10 cellular contexts compared by ENCODE assay signal in genomic region chr2:134943540-134943939, GRCh38. TPM values are rescaled to one million over a fixed set of nuclear protein-coding genes. Genes with fewer than 3 reads are reported as not detected.
A peak's percentile ranks its signal among the peaks of the same experiment; 100 is the strongest.
DNase-seq lines count a peak whose midpoint lies in the region; ATAC-seq, FAIRE-seq and TF ChIP-seq lines count a peak whose summit lies in the region.
"Had no signal": no experiment of that assay in that cellular context is flagged by ENCODE, and none has a peak within 500 bp of the region (broad histone marks: within the 10 kb centered on the region; RNA-seq: fewer than 3 reads in every experiment).

No MANE protein-coding gene starts in this region.

- DNase-seq in GF-D8 (lab: John Stamatoyannopoulos, UW) (peak; percentile 11), SIG-M5 (lab: John Stamatoyannopoulos, UW) (peak; percentile 44), frontal cortex (ENCODE audit: low spot score in 2 of 2) (no peak), adrenal gland (no peak), HUDEP-2 (lab: John Stamatoyannopoulos, UW; ENCODE audit: unreplicated experiment in 76 of 76) (no peak), D721Med (ENCODE audit: insufficient read length, low spot score) (no peak)
- DNase-seq: C1 segment of cervical spinal cord, midbrain had no signal

- H3K27ac ChIP-seq in adrenal gland, result no peak overlapping the region

- TF ChIP-seq POLR2A in adrenal gland (IDR thresholded peaks at IDR 0.05), result no peak

- TF ChIP-seq CTCF in adrenal gland (IDR thresholded peaks at IDR 0.05), result no peak
- TF ChIP-seq CTCF in D721Med (IDR thresholded peaks at IDR 0.05; ENCODE audit: insufficient read depth, missing control alignments), result no peak

- intact Hi-C loops in adrenal gland (cut with DNase I), result no loop called here

- H3K27me3 ChIP-seq in adrenal gland, result no peaks in the 10 kb centered on the region

- FAIRE-seq in frontal cortex (lab: Jason Lieb, UNC) (no peak), D721Med (lab: Jason Lieb, UNC) (no peak)

- no peak overlapping the region for H3K4me3 ChIP-seq in adrenal gland

- H3K9me3 ChIP-seq in adrenal gland (replicated peaks in 1 of 3), result no peaks in the 10 kb centered on the region

- 85 to 89% (median 86%) methylated on average over 2 of the region's 2 CpGs for WGBS in adrenal gland, 4 donors

- peaks cover 0 to 18% of the 10 kb centered on the region in 2 donors for H3K4me1 ChIP-seq in adrenal gland (replicated peaks in 1 of 2)

- H3K36me3 ChIP-seq in adrenal gland (replicated peaks in 1 of 2), result peaks cover 0 to 52% of the 10 kb centered on the region in 2 donors

- peak; percentile 73 for ATAC-seq in GM19452 (IDR thresholded peaks at IDR 0.05; ENCODE audit: unreplicated experiment)
- ATAC-seq in HG03108 (IDR thresholded peaks at IDR 0.05; ENCODE audit: unreplicated experiment), result peak; percentile 86

RNA-seq across cellular contexts. Expression of gene CCNT2, which starts 24.9 kb away (rescaled TPM):
- total RNA-seq in frontal cortex, result 66.0 TPM
- 10 to 100 TPM in 6 of 8 donors, 1 to 10 TPM in 2; 7.7 to 33.3 (median 29.2) TPM for total RNA-seq in adrenal gland
- 10 to 100 TPM; 16.8 to 25.5 (median 23.1) TPM for polyA plus RNA-seq in adrenal gland

Comparison
In these comparisons a context has a peak if more than half of its experiments do, and no peak if none do; other contexts are left out.
1. DNase-seq: peak in GF-D8 (single experiment) and SIG-M5 (single experiment); none in frontal cortex (0 of 2), adrenal gland (0 of 7), HUDEP-2 (0 of 76) and D721Med (single experiment).